11 cellular contexts compared by ENCODE assay signal in the genomic region with DNA sequence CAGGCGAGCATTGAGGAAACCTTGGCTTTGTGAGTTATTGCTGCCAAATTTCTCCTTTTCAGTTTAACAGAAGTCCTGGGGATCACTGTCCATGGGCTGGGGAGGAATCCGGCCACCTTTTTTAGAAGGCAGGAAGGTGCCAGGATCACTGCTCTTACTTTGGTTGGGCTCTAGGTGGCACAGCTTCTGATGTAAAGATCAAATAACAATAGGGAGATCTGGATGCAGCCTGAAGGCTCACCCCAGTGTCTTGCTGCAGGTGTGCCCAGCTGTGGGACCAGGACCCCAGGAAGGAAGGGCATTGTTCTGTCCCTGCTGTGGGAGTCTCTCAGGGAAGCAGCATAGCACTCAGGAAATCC.
A peak's percentile ranks its signal among the peaks of the same experiment; 100 is the strongest.
DNase-seq lines count a peak whose midpoint lies in the region; ATAC-seq and TF ChIP-seq lines count a peak whose summit lies in the region.
"Had no signal": no experiment of that assay in that cellular context is flagged by ENCODE, and none has a peak within 500 bp of the region (broad histone marks: within the 10 kb centered on the region; RNA-seq: fewer than 3 reads in every experiment).

No MANE protein-coding gene starts in this region.

- no peak overlapping the region for H3K4me3 Mint-ChIP-seq in nephron
- no peak overlapping the region for H3K4me3 Mint-ChIP-seq in activated T-helper 17 cell treated with anti-CD3 and anti-CD28 coated beads, Interleukin-2, amount 50 U/mL, for 72 hours
- H3K4me3 Mint-ChIP-seq: activated naive CD8-positive, alpha-beta T cell treated with anti-CD3 and anti-CD28 coated beads, Interleukin-2, amount 10 ng/mL, durations not matched to agents 7 days and 5 days had no signal

- H3K4me3 ChIP-seq in AG09309 (ENCODE audit: control insufficient read depth, low read depth, low read length) = no peak overlapping the region

- H3K36me3 Mint-ChIP-seq in nephron (ENCODE audit: low read depth) = no peaks in the 10 kb centered on the region
- no peaks in the 10 kb centered on the region for H3K36me3 Mint-ChIP-seq in activated T-helper 17 cell treated with anti-CD3 and anti-CD28 coated beads, Interleukin-2, amount 50 U/mL, for 72 hours (ENCODE audit: low read depth)
- H3K36me3 Mint-ChIP-seq: activated naive CD8-positive, alpha-beta T cell treated with anti-CD3 and anti-CD28 coated beads, Interleukin-2, amount 10 ng/mL, durations not matched to agents 7 days and 5 days had no signal

- TF ChIP-seq CTCF in AG09309 (IDR thresholded peaks at IDR 0.05; ENCODE audit: control insufficient read depth, insufficient read depth, low read depth, low read length, missing control alignments) = peak; percentile 27
- TF ChIP-seq CTCF in nephron (IDR thresholded peaks at IDR 0.05; ENCODE audit: unreplicated experiment in 3 of 3) = peak in 1 of 3 experiments; percentile 6

- peaks cover 69% of the 10 kb centered on the region for H3K4me1 Mint-ChIP-seq in nephron
- no peaks in the 10 kb centered on the region for H3K4me1 Mint-ChIP-seq in activated T-helper 17 cell treated with anti-CD3 and anti-CD28 coated beads, Interleukin-2, amount 50 U/mL, for 72 hours
- H3K4me1 Mint-ChIP-seq: activated naive CD8-positive, alpha-beta T cell treated with anti-CD3 and anti-CD28 coated beads, Interleukin-2, amount 10 ng/mL, durations not matched to agents 7 days and 5 days had no signal

- no peak for ATAC-seq in activated T-helper 17 cell treated with anti-CD3 and anti-CD28 coated beads, Interleukin-2, amount 50 U/mL, for 72 hours (replicated peaks)

- no peaks in the 10 kb centered on the region for H3K27me3 Mint-ChIP-seq in nephron (ENCODE audit: low read depth)
- H3K27me3 Mint-ChIP-seq in activated T-helper 17 cell treated with anti-CD3 and anti-CD28 coated beads, Interleukin-2, amount 50 U/mL, for 72 hours = peaks cover 3% of the 10 kb centered on the region

- H3K9me3 Mint-ChIP-seq in nephron = no peaks in the 10 kb centered on the region
- no peaks in the 10 kb centered on the region for H3K9me3 Mint-ChIP-seq in activated T-helper 17 cell treated with anti-CD3 and anti-CD28 coated beads, Interleukin-2, amount 50 U/mL, for 72 hours
- H3K9me3 Mint-ChIP-seq: activated naive CD8-positive, alpha-beta T cell treated with anti-CD3 and anti-CD28 coated beads, Interleukin-2, amount 10 ng/mL, durations not matched to agents 7 days and 5 days had no signal

- DNase-seq in AG09309 (ENCODE audit: low read depth) (no peak), MV-4-11 (lab: John Stamatoyannopoulos, UW) (peak; percentile 29), dermis blood vessel endothelial cell (peak; percentile 44), kidney glomerular epithelial cell (lab: John Stamatoyannopoulos, UW) (no peak), SKM-1 (lab: John Stamatoyannopoulos, UW; ENCODE audit: unreplicated experiment) (no peak)
- no peak for DNase-seq in activated CD8-positive, alpha-beta memory T cell treated with anti-CD3 and anti-CD28 coated beads, Interleukin-2, amount 50 U/mL, for 48 hours
- DNase-seq: activated CD4-positive, alpha-beta T cell treated with anti-CD3 and anti-CD28 coated beads, Interleukin-2, amount 50 U/mL, for 1 hour; activated naive CD8-positive, alpha-beta T cell treated with anti-CD3 and anti-CD28 coated beads, Interleukin-2, amount 10 ng/mL, durations not matched to agents 7 days and 5 days; stimulated activated CD4-positive, alpha-beta T cell treated with anti-CD3 and anti-CD28 coated beads, Interleukin-2, amount 100 ng/mL, for 24 hours had no signal

- peak overlapping the region; percentile 15 to 58 (median 21) for H3K27ac Mint-ChIP-seq in nephron
- H3K27ac Mint-ChIP-seq in activated T-helper 17 cell treated with anti-CD3 and anti-CD28 coated beads, Interleukin-2, amount 50 U/mL, for 72 hours = no peak overlapping the region
- H3K27ac Mint-ChIP-seq: activated naive CD8-positive, alpha-beta T cell treated with anti-CD3 and anti-CD28 coated beads, Interleukin-2, amount 10 ng/mL, durations not matched to agents 7 days and 5 days had no signal

Comparison
In these comparisons a context has a peak if more than half of its experiments do, and no peak if none do; other contexts are left out.
1. DNase-seq: peak in MV-4-11 (single experiment) and dermis blood vessel endothelial cell (single experiment); none in AG09309 (single experiment), kidney glomerular epithelial cell (single experiment), activated CD8-positive, alpha-beta memory T cell treated with anti-CD3 and anti-CD28 coated beads, Interleukin-2, amount 50 U/mL, for 48 hours (single experiment) and SKM-1 (single experiment).